Comparison of ENCODE assay signal across 8 cellular contexts in the genomic region with DNA sequence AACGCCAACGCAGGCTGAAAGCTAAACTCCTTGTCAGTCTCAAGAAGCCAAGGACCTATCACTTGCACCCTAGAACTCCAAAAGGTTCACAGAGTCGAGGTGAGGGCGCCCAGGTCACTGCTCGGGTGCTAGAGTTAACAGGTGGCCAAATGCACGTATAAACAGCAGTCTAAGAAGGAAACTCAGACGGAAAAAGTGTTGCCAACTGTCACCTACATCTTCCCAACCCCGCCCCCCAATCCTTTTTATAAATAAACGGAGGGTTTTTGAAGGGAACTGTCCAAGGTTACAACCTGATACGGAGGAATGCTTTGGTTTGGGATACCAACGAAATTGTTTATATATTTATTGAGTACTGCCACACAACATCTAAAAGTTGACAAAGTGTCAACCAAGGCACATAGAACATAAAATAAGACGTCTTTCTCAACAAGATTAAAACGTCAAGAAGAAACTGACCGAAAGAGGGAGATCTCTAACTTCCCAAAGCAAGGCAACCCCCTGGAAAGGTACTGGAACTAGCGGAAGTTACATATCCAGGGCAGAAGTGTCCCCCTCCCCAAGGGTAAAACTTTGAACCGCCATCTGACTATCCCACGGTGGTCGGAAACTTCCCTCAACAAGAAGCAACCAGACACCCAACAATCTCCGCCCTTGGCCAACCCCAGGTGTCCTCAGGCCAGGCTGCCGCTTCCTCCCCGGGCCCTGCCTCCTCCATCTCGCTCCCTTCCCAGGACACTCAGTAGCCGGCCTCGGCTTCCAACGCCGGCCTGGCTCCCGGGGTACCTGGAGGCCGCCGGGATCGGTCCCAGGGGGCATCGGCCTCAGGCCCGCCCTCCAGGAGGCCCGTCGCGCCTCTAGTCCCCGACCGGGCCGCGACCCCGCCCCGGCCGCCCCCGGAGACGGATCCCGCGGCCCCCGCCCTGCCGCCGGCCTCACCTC. TPM values are rescaled to one million over a fixed set of nuclear protein-coding genes. Genes with fewer than 3 reads are reported as not detected.
DNase-seq lines count a peak whose midpoint lies in the region; ATAC-seq and TF ChIP-seq lines count a peak whose summit lies in the region.

No MANE protein-coding gene starts in this region.

- H4K20me1 ChIP-seq in Karpas-422 (ENCODE audit: insufficient read depth, low read depth, low read length) = peaks cover 11% of the 10 kb centered on the region; the same call in 1 of the 2 replicates

- no peaks in the 10 kb centered on the region for H3K27me3 ChIP-seq in Karpas-422 (ENCODE audit: low read length)

- H3K9ac ChIP-seq in Karpas-422 (ENCODE audit: low read length) = peak overlapping the region; percentile 95

- H3K4me2 ChIP-seq in Karpas-422 (ENCODE audit: low read depth, low read length, poor library complexity, severe bottlenecking) = peak overlapping the region; percentile 94

- peaks cover 38% of the 10 kb centered on the region for H3K4me1 ChIP-seq in Karpas-422 (ENCODE audit: low read length)

- ATAC-seq in GM21786 (IDR thresholded peaks at IDR 0.05; ENCODE audit: unreplicated experiment) = peak; percentile 16

- TF ChIP-seq CTCF in WI38 (IDR thresholded peaks at IDR 0.05; ENCODE audit: low read depth, low read length) = no peak

- no peaks in the 10 kb centered on the region for H3K9me2 ChIP-seq in Karpas-422 (replicated peaks; ENCODE audit: insufficient read depth, low read length)

- DNase-seq in GF-D8 (lab: John Stamatoyannopoulos, UW) (peak; percentile 16), Karpas-422 (peak; percentile 85), cerebellum (ENCODE audit: low spot score) (peak; percentile 25), islet precursor cell (peak; percentile 83), NCI-H1930 (lab: John Stamatoyannopoulos, UW) (no peak)
- peak; percentile 34 for DNase-seq in stimulated activated CD4-positive, alpha-beta T cell treated with anti-CD3 and anti-CD28 coated beads, Interleukin-12 subunit alpha, Interleukin-12 subunit beta, amount 100 ng/mL, for 4 hours

- H2AFZ ChIP-seq in Karpas-422 (ENCODE audit: low read length) = peak overlapping the region; percentile 63; the same call in 1 of the 2 replicates

- H3K79me2 ChIP-seq in Karpas-422 (ENCODE audit: low read length) = peaks cover 59% of the 10 kb centered on the region

- H3K9me3 ChIP-seq in Karpas-422 (ENCODE audit: low read length) = no peaks in the 10 kb centered on the region

- peak overlapping the region; percentile 99 for H3K4me3 ChIP-seq in Karpas-422 (ENCODE audit: low read length)
- H3K4me3 ChIP-seq in WI38 (ENCODE audit: low read depth, low read length) = peak overlapping the region; percentile 87

- H3K36me3 ChIP-seq in Karpas-422 (ENCODE audit: insufficient read depth, low read length) = no peaks in the 10 kb centered on the region

- H3K27ac ChIP-seq in Karpas-422 (ENCODE audit: low read length) = peak overlapping the region; percentile 67

RNA-seq across cellular contexts. Expression of gene SPAG9, which starts 1.0 kb away (rescaled TPM):
- total RNA-seq in Karpas-422 (2014; rRNA removed; shearing (Covaris generic); ENCODE audit: low replicate concordance) = 53.4 and 62.4 TPM in 2 replicates
- total RNA-seq in cerebellum = 327 TPM

RNA-seq across cellular contexts. Expression of gene NME1, which starts 33.7 kb away (rescaled TPM):
- total RNA-seq in Karpas-422 (2014; rRNA removed; shearing (Covaris generic); ENCODE audit: low replicate concordance) = 148 and 201 TPM in 2 replicates
- 35.8 TPM for total RNA-seq in cerebellum

RNA-seq across cellular contexts. Expression of gene NME2, which starts 46.5 kb away (rescaled TPM):
- total RNA-seq in Karpas-422 (2014; rRNA removed; shearing (Covaris generic); ENCODE audit: low replicate concordance) = 737 and 848 TPM in 2 replicates
- total RNA-seq in cerebellum = 104 TPM

Comparison
In these comparisons a context has a peak if more than half of its experiments do, and no peak if none do; other contexts are left out.
1. DNase-seq: peak in GF-D8 (single experiment), Karpas-422 (single experiment), cerebellum (single experiment), islet precursor cell (single experiment) and stimulated activated CD4-positive, alpha-beta T cell treated with anti-CD3 and anti-CD28 coated beads, Interleukin-12 subunit alpha, Interleukin-12 subunit beta, amount 100 ng/mL, for 4 hours (single experiment); none in NCI-H1930 (0 of 2).